In genomic region chr9:127161081-127161621, GRCh38 we compare ENCODE assay signal across 1 cellular context.
TF ChIP-seq lines count a peak whose summit lies in the region.

No MANE protein-coding gene starts in this region.

TF ChIP-seq in IMR-90, 13 proteins besides CTCF, POLR2A, EP300 and RAD21:
- TF ChIP-seq MAZ (IDR thresholded peaks at IDR 0.05; ENCODE audit: borderline replicate concordance, low read depth, low read length), result no peak
- TF ChIP-seq NFE2L2 (IDR thresholded peaks at IDR 0.05; ENCODE audit: low read depth, low read length), result no peak
- no peak for TF ChIP-seq RFX5 (IDR thresholded peaks at IDR 0.05; ENCODE audit: low read depth, low read length)
- TF ChIP-seq FOS (IDR thresholded peaks at IDR 0.05; ENCODE audit: low read depth, low read length), result no peak
- no peak for TF ChIP-seq USF2 (IDR thresholded peaks at IDR 0.05; ENCODE audit: low read depth, low read length)
- TF ChIP-seq MAFK (IDR thresholded peaks at IDR 0.05; ENCODE audit: low read depth, low read length), result no peak
- TF ChIP-seq RCOR1 (IDR thresholded peaks at IDR 0.05; ENCODE audit: insufficient replicate concordance, low read length), result no peak
- TF ChIP-seq SMC3 (IDR thresholded peaks at IDR 0.05; ENCODE audit: low read depth, low read length), result no peak
- TF ChIP-seq CHD1 (IDR thresholded peaks at IDR 0.05; ENCODE audit: low read depth, low read length), result no peak
- TF ChIP-seq BHLHE40 (IDR thresholded peaks at IDR 0.05; ENCODE audit: low read depth, low read length), result no peak
- TF ChIP-seq MXI1 (IDR thresholded peaks at IDR 0.05; ENCODE audit: borderline replicate concordance, low read depth, low read length), result no peak
- TF ChIP-seq CEBPB (IDR thresholded peaks at IDR 0.05; ENCODE audit: low read depth, low read length), result no peak
- no peak for TF ChIP-seq ELK1 (IDR thresholded peaks at IDR 0.05; ENCODE audit: borderline replicate concordance, low read depth, low read length)
